Comparison of ENCODE assay signal across 1 cellular context in genomic region chr14:94728440-94728839, GRCh38.
TF ChIP-seq lines count a peak whose summit lies in the region.

No MANE protein-coding gene starts in this region.

TF ChIP-seq in HEK293, 187 proteins besides CTCF, POLR2A, EP300 and RAD21 (continued from another document):
- TF ChIP-seq ZBTB8A (tag by site-specific recombination; IDR thresholded peaks at IDR 0.05) = peak; percentile 49; the same call in 1 of the 2 replicates
- TF ChIP-seq ZNF518A (tag by site-specific recombination; conservative IDR thresholded peaks at IDR 0.05; ENCODE audit: low read depth) = peak; percentile 72
- TF ChIP-seq ZNF654 (tag by site-specific recombination; IDR thresholded peaks at IDR 0.05; ENCODE audit: low read depth) = peak; percentile 10; the same call in 1 of the 2 replicates
- peak; percentile 51; the same call in 1 of the 2 replicates for TF ChIP-seq ZBTB11 (tag by site-specific recombination; conservative IDR thresholded peaks at IDR 0.05; ENCODE audit: low read depth)
- TF ChIP-seq REST (tag by site-specific recombination; IDR thresholded peaks at IDR 0.05) = 0 out of 2 replicates have a peak, but pooled peaks have one; percentile 39
- TF ChIP-seq ZNF266 (tag by site-specific recombination; IDR thresholded peaks at IDR 0.05; ENCODE audit: low read depth) = peak; percentile 41; the same call in 1 of the 2 replicates
- TF ChIP-seq ZNF560 (tag by site-specific recombination; IDR thresholded peaks at IDR 0.05; ENCODE audit: borderline replicate concordance) = 0 out of 2 replicates have a peak, but pooled peaks have one; percentile 51
- peak; percentile 53 for TF ChIP-seq ZNF426 (tag by site-specific recombination; IDR thresholded peaks at IDR 0.05)
- TF ChIP-seq ZNF394 (tag by site-specific recombination; IDR thresholded peaks at IDR 0.05; ENCODE audit: borderline replicate concordance) = peak; percentile 73; the same call in 1 of the 2 replicates
- TF ChIP-seq ZNF623 (tag by site-specific recombination; IDR thresholded peaks at IDR 0.05) = peak; percentile 48
TF ChIP-seq in HEK293: peak in this region for 11; not testable (repeated sequence) for 176.
